ENCODE assay signal across 13 cellular contexts in genomic region chr1:29395724-29396437, GRCh38.
"Had no signal": no experiment of that assay in that cellular context is flagged by ENCODE, and none has a peak within 500 bp of the region (broad histone marks: within the 10 kb centered on the region; RNA-seq: fewer than 3 reads in every experiment).

No MANE protein-coding gene starts in this region.

- H3K4me1 ChIP-seq: adrenal gland, sigmoid colon, stomach had no signal

- DNase-seq: activated CD4-positive, alpha-beta T cell treated with anti-CD3 and anti-CD28 coated beads, Interleukin-2, amount 50 U/mL, for 4 hours; activated effector memory CD4-positive, alpha-beta T cell treated with anti-CD3 and anti-CD28 coated beads, Interleukin-2, amount 50 U/mL, for 16 hours; activated T-cell treated with anti-CD3 and anti-CD28 coated beads, Interleukin-2, amount 50 U/mL, for 48 hours; glutamatergic neuron; sigmoid colon; stimulated activated CD4-positive, alpha-beta T cell treated with anti-CD3 and anti-CD28 coated beads, Interleukin-12 subunit alpha, Interleukin-12 subunit beta, amount 100 ng/mL, for 4 hours; stimulated activated CD4-positive, alpha-beta T cell treated with anti-CD3 and anti-CD28 coated beads, Interleukin-2, amount 100 ng/mL, for 24 hours; stomach; T-cell; T-helper 9 cell had no signal

- H3K36me3 ChIP-seq: adrenal gland, sigmoid colon, stomach, thoracic aorta had no signal

- H3K4me3 ChIP-seq: adrenal gland, sigmoid colon, stomach, thoracic aorta had no signal

- ATAC-seq: activated CD4-positive, CD25-positive, alpha-beta regulatory T cell treated with anti-CD3 and anti-CD28 coated beads, Interleukin-2, amount 50 U/mL, for 24 hours; T-cell had no signal

- H3K27me3 ChIP-seq: adrenal gland had no signal

- H3K27ac ChIP-seq: adrenal gland, sigmoid colon, stomach, thoracic aorta had no signal

- H3K9me3 ChIP-seq: adrenal gland had no signal
